Comparison of ENCODE assay signal across 14 cellular contexts in the genomic region with DNA sequence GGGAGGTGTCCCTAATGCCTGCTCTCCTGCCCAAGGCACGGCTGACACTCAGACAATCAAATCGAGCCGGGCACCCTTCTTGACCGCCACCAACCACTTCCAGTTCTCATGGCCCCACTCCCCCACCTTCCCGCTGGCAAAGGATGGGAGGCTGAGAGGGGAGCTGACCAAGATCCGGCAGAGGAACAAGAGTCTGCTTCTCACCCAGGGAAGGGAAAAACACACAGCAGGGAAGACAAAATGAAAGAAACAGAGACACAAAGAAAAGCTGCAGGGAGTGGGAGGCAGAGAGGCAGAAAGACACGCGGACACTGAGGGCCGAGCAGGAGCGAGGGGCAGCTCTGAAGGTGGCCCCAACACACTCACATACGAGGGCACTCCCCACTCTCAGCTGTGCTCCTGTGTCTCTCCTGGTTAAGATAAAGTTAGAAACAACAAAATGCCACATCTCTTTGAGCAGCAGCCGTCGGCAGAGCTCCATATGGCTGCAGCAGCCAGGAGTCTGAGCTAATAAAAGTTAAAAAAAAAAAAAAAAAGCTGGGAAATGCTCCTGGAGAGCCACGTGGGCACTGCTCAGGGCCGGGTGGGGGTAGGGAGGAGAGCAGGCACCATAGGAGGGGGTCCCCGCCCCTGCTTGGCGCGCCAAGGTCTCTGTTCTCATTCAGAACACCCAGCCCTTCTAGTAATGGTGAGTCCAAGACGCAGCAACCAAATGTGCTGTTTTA. TPM values are rescaled to one million over a fixed set of nuclear protein-coding genes. Genes with fewer than 3 reads are reported as not detected.
DNase-seq lines count a peak whose midpoint lies in the region; ATAC-seq and TF ChIP-seq lines count a peak whose summit lies in the region.
"Had no signal": no experiment of that assay in that cellular context is flagged by ENCODE, and none has a peak within 500 bp of the region (broad histone marks: within the 10 kb centered on the region; RNA-seq: fewer than 3 reads in every experiment).

No MANE protein-coding gene starts in this region.

- H3K27ac Mint-ChIP-seq in central memory CD8-positive, alpha-beta T cell (ENCODE audit: low read depth), result peak overlapping the region; percentile 62
- H3K27ac Mint-ChIP-seq: natural killer cell had no signal

- H2AFZ ChIP-seq in mesenchymal stem cell (ENCODE audit: low read depth, low read length), result no peak overlapping the region

- no peaks in the 10 kb centered on the region for H3K79me1 ChIP-seq in mesenchymal stem cell (replicated peaks; ENCODE audit: low read length, poor library complexity, severe bottlenecking)

- 61% methylated on average over 14 of the region's 19 CpGs for WGBS in mesenchymal stem cell
- 43 to 59% methylated on average over 2 to 19 of the region's 19 CpGs for WGBS in transverse colon (ENCODE audit: low coverage in 1 of 2), 2 donors

- H2BK12ac ChIP-seq in mesenchymal stem cell (ENCODE audit: low read length in 2 of 2), result peak overlapping the region in 1 of 2 experiments; percentile 48

- no peak overlapping the region for H2AK5ac ChIP-seq in mesenchymal stem cell (ENCODE audit: low read length, severe bottlenecking)

- peak overlapping the region in 1 of 2 experiments; percentile 2 for H3K18ac ChIP-seq in mesenchymal stem cell (ENCODE audit: low read depth in 1 of 2, low read length in 2 of 2)

- H3K4me1 ChIP-seq in mesenchymal stem cell (ENCODE audit: control insufficient read depth, insufficient read depth, low read depth, low read length) (peaks cover 11% of the 10 kb centered on the region), transverse colon (peaks cover 41 to 57% (median 44%) of the 10 kb centered on the region in 4 donors), HAP-1 (peaks cover 3% of the 10 kb centered on the region)

- TF ChIP-seq POLR2A in transverse colon (IDR thresholded peaks at IDR 0.05), result no peak

- no peak overlapping the region for H2BK15ac ChIP-seq in mesenchymal stem cell (ENCODE audit: low read depth, poor library complexity, severe bottlenecking)

- H3K27me3 ChIP-seq in mesenchymal stem cell (ENCODE audit: control insufficient read depth in 1 of 2, insufficient read depth in 1 of 2, low read length in 2 of 2), result peaks cover 6 to 15% of the 10 kb centered on the region in 2 experiments
- H3K27me3 ChIP-seq in transverse colon, result no peaks in the 10 kb centered on the region
- H3K27me3 ChIP-seq in HAP-1 (ENCODE audit: low read depth), result no peaks in the 10 kb centered on the region
- H3K27me3 ChIP-seq: heart left ventricle, stomach had no signal

- H3K4me1 Mint-ChIP-seq in central memory CD8-positive, alpha-beta T cell, result peaks cover 5% of the 10 kb centered on the region
- H3K4me1 Mint-ChIP-seq: natural killer cell had no signal

- H3K36me3 ChIP-seq in mesenchymal stem cell (ENCODE audit: control insufficient read depth in 1 of 2, insufficient read depth in 2 of 2, low read depth in 1 of 2, low read length in 2 of 2) (no peaks in the 10 kb centered on the region), transverse colon (no peaks in the 10 kb centered on the region), HAP-1 (replicated peaks) (no peaks in the 10 kb centered on the region)
- H3K36me3 ChIP-seq: heart left ventricle, stomach had no signal

- no peak overlapping the region for H2BK5ac ChIP-seq in mesenchymal stem cell (ENCODE audit: low read depth, low read length, poor library complexity, severe bottlenecking)

- TF ChIP-seq CTCF in transverse colon (IDR thresholded peaks at IDR 0.05), result no peak

- no peak overlapping the region for H4K8ac ChIP-seq in mesenchymal stem cell (ENCODE audit: low read length)

- ATAC-seq in central memory CD8-positive, alpha-beta T cell (replicated peaks; ENCODE audit: extremely low read depth, poor library complexity, severe bottlenecking), result no peak
- no peak for ATAC-seq in GM19395 (IDR thresholded peaks at IDR 0.05; ENCODE audit: unreplicated experiment)
- ATAC-seq: heart left ventricle, left ventricle myocardium superior, natural killer cell had no signal

- no peak overlapping the region for H3K23ac ChIP-seq in mesenchymal stem cell (ENCODE audit: low read length in 2 of 2)

- TF ChIP-seq EP300 in transverse colon (IDR thresholded peaks at IDR 0.05; ENCODE audit: low read depth), result no peak

- no peak overlapping the region for H3K4me3 Mint-ChIP-seq in central memory CD8-positive, alpha-beta T cell
- H3K4me3 Mint-ChIP-seq: natural killer cell had no signal

- H3K36me3 Mint-ChIP-seq in central memory CD8-positive, alpha-beta T cell (ENCODE audit: insufficient read depth), result peaks cover 1% of the 10 kb centered on the region
- H3K36me3 Mint-ChIP-seq: natural killer cell had no signal

- intact Hi-C loops in transverse colon (cut with DNase I; ENCODE audit: low total_unique reads), result no loop called here

- H3K9me3 Mint-ChIP-seq in central memory CD8-positive, alpha-beta T cell, result no peaks in the 10 kb centered on the region
- H3K9me3 Mint-ChIP-seq: natural killer cell had no signal

- H4K91ac ChIP-seq in mesenchymal stem cell (ENCODE audit: low read length), result peak overlapping the region; percentile 52

- H3K27me3 Mint-ChIP-seq in central memory CD8-positive, alpha-beta T cell, result no peaks in the 10 kb centered on the region

- H3K4me2 ChIP-seq in mesenchymal stem cell (ENCODE audit: low read length, poor library complexity, severe bottlenecking), result no peak overlapping the region

- H3K27ac ChIP-seq in mesenchymal stem cell (ENCODE audit: low read length, poor library complexity, severe bottlenecking) (no peak overlapping the region), transverse colon (peak overlapping the region; percentile 86 to 92 (median 88))
- H3K27ac ChIP-seq: SK-N-MC, skin epidermis, stomach had no signal

- H3K9me3 ChIP-seq in mesenchymal stem cell (ENCODE audit: control insufficient read depth, low read length), result no peaks in the 10 kb centered on the region
- no peaks in the 10 kb centered on the region for H3K9me3 ChIP-seq in transverse colon
- no peaks in the 10 kb centered on the region for H3K9me3 ChIP-seq in HAP-1
- H3K9me3 ChIP-seq: heart left ventricle, stomach had no signal

- in situ Hi-C loops in transverse colon (cut with MboI; ENCODE audit: low pct_ligation_motif_present in 1 of 4, low pct_unique_long_range_greater_than_20kb in 1 of 4, low sequenced_read_pairs in 3 of 4), result no loop called here
- in situ Hi-C loops in HAP-1 (cut with MboI; ENCODE audit: low sequenced_read_pairs), result no loop called here

- peak overlapping the region in 1 of 2 experiments; percentile 9 for H3K4ac ChIP-seq in mesenchymal stem cell (ENCODE audit: low read depth in 1 of 2, low read length in 2 of 2)

- peak overlapping the region in 1 of 2 experiments; percentile 62 for H3K4me3 ChIP-seq in mesenchymal stem cell (ENCODE audit: insufficient read depth in 1 of 2, low read depth in 1 of 2, low read length in 2 of 2)
- peak overlapping the region in 1 of 4 donors; percentile 10 for H3K4me3 ChIP-seq in transverse colon
- no peak overlapping the region for H3K4me3 ChIP-seq in HAP-1
- H3K4me3 ChIP-seq: SK-N-MC, skin epidermis, stomach had no signal

- H3K14ac ChIP-seq in mesenchymal stem cell (ENCODE audit: low read length in 2 of 2), result no peak overlapping the region

- DNase-seq in NCI-H1092 treated with DMSO at 0.1 percent for 48 hours (lab: John Stamatoyannopoulos, UW), result peak; percentile 29
- DNase-seq in NCI-H1092 (lab: John Stamatoyannopoulos, UW), result no peak
- no peak for DNase-seq in central memory CD8-positive, alpha-beta T cell (ENCODE audit: low spot score in 2 of 2)
- DNase-seq in mesenchymal stem cell, result no peak
- DNase-seq in transverse colon, result no peak
- DNase-seq in activated CD4-positive, alpha-beta T cell treated with anti-CD3 and anti-CD28 coated beads, Interleukin-2, amount 50 U/mL, for 48 hours, result no peak
- no peak for DNase-seq in HAP-1 (ENCODE audit: low spot score in 2 of 2)
- DNase-seq: heart left ventricle, left ventricle myocardium superior, natural killer cell, stomach had no signal

- H3K9ac ChIP-seq in mesenchymal stem cell (ENCODE audit: low read length), result peak overlapping the region; percentile 77

- H2BK120ac ChIP-seq in mesenchymal stem cell (ENCODE audit: low read depth, low read length), result no peak overlapping the region

RNA-seq across cellular contexts. Expression of gene LRRC75A, which starts 7.4 kb away (rescaled TPM):
- polyA plus RNA-seq in mesenchymal stem cell (2013, experiment 1 of 2), result 0.44 TPM
- 0.48 TPM for polyA plus RNA-seq in mesenchymal stem cell (2013, experiment 2 of 2)
- total RNA-seq in transverse colon, result 100 to 1,000 TPM in 2 of 4 donors, 10 to 100 TPM in 2; 67.9 to 194 (median 115) TPM
